8 cellular contexts compared by ENCODE assay signal in the genomic region with DNA sequence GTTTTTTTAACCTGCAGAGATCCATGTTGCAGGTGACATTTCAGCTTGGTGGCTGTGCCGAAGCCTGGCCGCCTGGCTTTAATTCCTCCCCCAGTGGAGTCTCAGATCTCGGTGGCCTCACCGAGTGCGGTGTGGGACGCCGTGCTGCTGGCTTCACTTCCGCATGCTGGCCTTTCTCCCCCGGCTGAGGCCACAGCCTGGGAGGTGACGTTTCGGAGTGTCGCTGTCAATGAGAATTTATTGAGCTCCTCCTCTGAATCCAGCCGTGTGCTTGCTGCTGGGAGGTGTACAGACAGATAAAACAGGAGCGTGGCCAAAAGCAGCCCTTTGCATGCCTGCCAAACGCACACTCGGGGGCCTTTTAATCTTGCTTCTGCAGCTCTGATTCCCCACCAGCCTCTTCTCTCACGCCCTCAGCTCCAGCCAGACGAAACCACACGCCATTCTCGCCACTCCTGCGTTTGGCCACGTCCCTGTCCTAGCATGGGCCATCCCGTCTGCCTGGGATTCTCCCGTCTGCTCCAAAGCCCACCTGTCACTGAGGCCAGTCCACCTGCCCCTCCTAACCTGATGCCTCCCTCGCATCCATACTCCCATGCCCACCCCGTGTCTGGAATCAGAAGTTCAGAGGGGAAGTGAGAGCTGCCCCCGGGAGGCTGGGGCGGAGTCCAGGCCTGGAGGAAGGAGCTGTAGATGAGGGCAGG. TPM values are rescaled to one million over a fixed set of nuclear protein-coding genes. Genes with fewer than 3 reads are reported as not detected.
DNase-seq lines count a peak whose midpoint lies in the region; ATAC-seq and TF ChIP-seq lines count a peak whose summit lies in the region.

No MANE protein-coding gene starts in this region.

- H3K4me3 Mint-ChIP-seq in nephron = peak overlapping the region; percentile 70 to 79 (median 77)

- H3K36me3 Mint-ChIP-seq in nephron (ENCODE audit: low read depth) = peaks cover 8% of the 10 kb centered on the region

- H3K4me1 Mint-ChIP-seq in nephron = peaks cover 57% of the 10 kb centered on the region

- no peak for TF ChIP-seq CTCF in nephron (IDR thresholded peaks at IDR 0.05; ENCODE audit: unreplicated experiment in 3 of 3)

- peaks cover 17% of the 10 kb centered on the region for H3K27me3 Mint-ChIP-seq in nephron (ENCODE audit: low read depth)

- ATAC-seq in GM18520 (IDR thresholded peaks at IDR 0.05; ENCODE audit: unreplicated experiment) = no peak

- peak overlapping the region; percentile 86 to 89 (median 86) for H3K27ac Mint-ChIP-seq in nephron

- H3K9me3 Mint-ChIP-seq in nephron = no peaks in the 10 kb centered on the region

- DNase-seq in activated CD8-positive, alpha-beta memory T cell treated with anti-CD3 and anti-CD28 coated beads for 24 hours = peak; percentile 73
- no peak for DNase-seq in activated CD8-positive, alpha-beta memory T cell treated with anti-CD3 and anti-CD28 coated beads, Interleukin-2, amount 50 U/mL, for 4 hours
- DNase-seq in NCI-H1092 treated with DMSO at 0.1 percent for 48 hours (lab: John Stamatoyannopoulos, UW) = peak; percentile 78
- DNase-seq in cerebellum (ENCODE audit: low spot score) = peak; percentile 73
- DNase-seq in DMS153 (lab: John Stamatoyannopoulos, UW) = no peak
- no peak for DNase-seq in 8988T

RNA-seq across cellular contexts. Expression of gene GSE1, which starts 3.6 kb away (rescaled TPM):
- 45.9 TPM for total RNA-seq in cerebellum

Comparison
In these comparisons a context has a peak if more than half of its experiments do, and no peak if none do; other contexts are left out.
1. DNase-seq: peak in activated CD8-positive, alpha-beta memory T cell treated with anti-CD3 and anti-CD28 coated beads for 24 hours (single experiment), NCI-H1092 treated with DMSO at 0.1 percent for 48 hours (single experiment) and cerebellum (single experiment); none in activated CD8-positive, alpha-beta memory T cell treated with anti-CD3 and anti-CD28 coated beads, Interleukin-2, amount 50 U/mL, for 4 hours (single experiment), DMS153 (single experiment) and 8988T (single experiment).